Comparison of ENCODE assay signal across 25 cellular contexts in the genomic region with DNA sequence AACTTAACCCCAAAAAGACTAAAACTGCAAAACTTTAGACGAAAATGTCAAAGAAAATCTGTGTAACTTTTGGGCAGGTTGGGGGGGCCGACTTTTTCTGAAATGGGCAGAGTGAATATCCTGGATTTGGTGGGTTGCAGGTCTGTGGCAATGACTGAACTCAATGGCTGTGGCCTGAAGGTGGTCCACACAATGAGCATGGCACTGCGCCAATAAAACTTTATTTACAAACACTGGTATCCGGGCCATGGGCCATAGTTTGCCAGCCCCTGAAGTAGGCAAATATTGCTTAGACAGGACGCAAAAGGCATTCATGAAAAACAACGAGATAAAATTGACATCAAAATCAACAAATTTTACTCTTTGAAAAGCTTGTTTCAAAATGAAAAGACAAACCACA.
"Had no signal": no experiment of that assay in that cellular context is flagged by ENCODE, and none has a peak within 500 bp of the region (broad histone marks: within the 10 kb centered on the region; RNA-seq: fewer than 3 reads in every experiment).

No MANE protein-coding gene starts in this region.

- H3K27me3 ChIP-seq: adrenal gland, ascending aorta, cardiac muscle cell, right atrium auricular region, suprapubic skin had no signal

- H3K4me3 ChIP-seq: adrenal gland, ascending aorta, cardiac muscle cell, coronary artery, dorsolateral prefrontal cortex, gastroesophageal sphincter, right atrium auricular region, smooth muscle cell, suprapubic skin, tibial artery had no signal

- H3K4me1 ChIP-seq: adrenal gland, ascending aorta, right atrium auricular region had no signal

- H3K36me3 ChIP-seq: adrenal gland, ascending aorta, cardiac muscle cell, gastroesophageal sphincter, right atrium auricular region, suprapubic skin, tibial artery had no signal

- H3K4me2 ChIP-seq: smooth muscle cell had no signal

- H3K27ac ChIP-seq: adrenal gland, ascending aorta, cardiac muscle cell, coronary artery, dorsolateral prefrontal cortex, gastroesophageal sphincter, right atrium auricular region, suprapubic skin, tibial artery had no signal

- ATAC-seq: gastroesophageal sphincter; left colon; naive thymus-derived CD8-positive, alpha-beta T cell; stimulated activated naive B cell treated with anti-CD40 and anti-IgM and Interleukin-4, amounts not matched to agents 10 μg/mL and 1 μg/mL and 100 μg/mL, for 72 hours had no signal

- DNase-seq: activated B cell treated with CpG ODN at 0.5 μM for 24 hours; activated CD4-positive, alpha-beta T cell treated with anti-CD3 and anti-CD28 coated beads, Interleukin-2, amount 50 U/mL, for 1 hour; activated naive CD4-positive, alpha-beta T cell treated with anti-CD3 and anti-CD28 coated beads for 36 hours; activated naive CD8-positive, alpha-beta T cell treated with anti-CD3 and anti-CD28 coated beads for 36 hours; activated T-cell treated with anti-CD3 and anti-CD28 coated beads, Interleukin-2, amount 50 U/mL, for 48 hours; dorsolateral prefrontal cortex; effector memory CD4-positive, alpha-beta T cell; erythroblast; hippocampal formation; kidney; left colon; naive thymus-derived CD8-positive, alpha-beta T cell; nucleus accumbens; stimulated activated CD4-positive, alpha-beta T cell treated with anti-CD3 and anti-CD28 coated beads, Interleukin-2, amount 100 ng/mL, for 24 hours; stimulated activated naive B cell treated with anti-CD40 and anti-IgM and Interleukin-4, amounts not matched to agents 10 μg/mL and 1 μg/mL and 100 μg/mL, for 72 hours; T-helper 1 cell; tibial artery had no signal

- H3K9me3 ChIP-seq: adrenal gland, ascending aorta, gastroesophageal sphincter, right atrium auricular region, suprapubic skin, tibial artery had no signal

- FAIRE-seq: kidney had no signal
